In the genomic region with DNA sequence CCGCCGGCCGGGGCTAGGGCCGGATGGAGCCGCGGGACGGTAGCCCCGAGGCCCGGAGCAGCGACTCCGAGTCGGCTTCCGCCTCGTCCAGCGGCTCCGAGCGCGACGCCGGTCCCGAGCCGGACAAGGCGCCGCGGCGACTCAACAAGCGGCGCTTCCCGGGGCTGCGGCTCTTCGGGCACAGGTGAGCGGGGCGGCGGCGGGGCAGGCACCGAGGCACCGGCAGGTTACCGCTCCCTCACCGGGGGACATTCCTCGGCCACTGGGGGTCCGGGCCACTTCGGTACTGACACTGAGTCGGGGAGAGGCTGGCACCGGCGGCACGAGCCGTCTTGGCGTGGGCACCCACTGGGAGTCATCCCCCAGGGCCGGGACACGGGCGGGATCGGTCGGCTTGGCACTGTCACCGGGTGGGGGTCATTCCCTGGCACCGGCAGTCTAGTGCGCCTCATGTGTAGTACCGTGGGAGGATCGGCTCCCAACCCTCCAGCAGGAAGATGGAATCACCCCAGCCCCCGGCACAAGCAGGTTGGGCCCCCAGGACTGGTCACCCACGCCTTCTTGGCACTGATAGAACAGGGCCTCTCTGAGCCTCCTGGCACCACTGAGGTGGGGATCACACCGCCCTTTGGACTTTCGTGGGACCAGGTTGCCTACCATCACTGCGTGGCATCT, we compare ENCODE assay signal across 1 cellular context.
TF ChIP-seq lines count a peak whose summit lies in the region.

No MANE protein-coding gene starts in this region.

TF ChIP-seq in endothelial cell of umbilical vein, 7 proteins besides CTCF, POLR2A, EP300 and RAD21 (continued from another document):
- TF ChIP-seq MYC (IDR thresholded peaks at IDR 0.05; ENCODE audit: low read depth, low read length) (no peak), EZH2 (IDR thresholded peaks at IDR 0.05; ENCODE audit: borderline replicate concordance, low read depth, low read length, severe bottlenecking) (no peak), FOS (IDR thresholded peaks at IDR 0.05; ENCODE audit: borderline replicate concordance, insufficient read depth, low read length) (no peak)
